In the genomic region with DNA sequence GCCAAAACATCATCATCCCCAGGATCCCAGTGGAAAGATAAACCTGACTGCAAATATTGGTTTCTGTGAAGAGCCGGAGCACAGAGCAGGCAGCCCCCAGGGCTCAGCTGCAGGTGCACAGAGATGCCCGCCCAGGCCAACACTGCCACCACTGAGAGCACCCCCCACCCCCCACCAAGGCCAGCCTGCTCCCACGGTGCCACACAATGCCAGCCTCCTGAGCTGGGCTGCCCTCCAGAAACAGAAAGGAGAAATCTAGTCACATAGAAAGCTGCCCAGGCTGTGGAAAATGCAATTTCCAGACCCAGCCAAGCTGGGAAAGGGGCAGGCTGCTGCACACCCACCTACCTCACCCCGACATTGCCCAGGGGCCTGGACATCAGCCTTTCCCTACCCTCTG, we compare ENCODE assay signal across 16 cellular contexts.
"Had no signal": no experiment of that assay in that cellular context is flagged by ENCODE, and none has a peak within 500 bp of the region (broad histone marks: within the 10 kb centered on the region; RNA-seq: fewer than 3 reads in every experiment).

No MANE protein-coding gene starts in this region.

- H3K27me3 ChIP-seq: dorsolateral prefrontal cortex, right atrium auricular region, sigmoid colon, transverse colon had no signal

- H3K9me3 ChIP-seq: right atrium auricular region, sigmoid colon, stomach, thoracic aorta, transverse colon had no signal

- H3K4me1 ChIP-seq: heart right ventricle, right atrium auricular region, sigmoid colon, stomach, transverse colon had no signal

- H3K36me3 ChIP-seq: heart right ventricle, right atrium auricular region, sigmoid colon, stomach, thoracic aorta, transverse colon had no signal

- FAIRE-seq: endometrium, frontal cortex, keratinocyte, urothelium cell line had no signal

- H3K4me3 ChIP-seq: heart right ventricle, right atrium auricular region, sigmoid colon, skin epidermis, stomach, thoracic aorta, transverse colon had no signal

- H3K27ac ChIP-seq: heart right ventricle, right atrium auricular region, sigmoid colon, skin epidermis, stomach, thoracic aorta, transverse colon had no signal

- DNase-seq: cortex of kidney; effector CD8-positive, alpha-beta T cell; heart right ventricle; nephron progenitor cell; sigmoid colon; stimulated activated naive CD4-positive, alpha-beta T cell; stomach; transverse colon had no signal
